In genomic region chr21:41783476-41784150, GRCh38 we compare ENCODE assay signal across 1 cellular context.
A peak's percentile ranks its signal among the peaks of the same experiment; 100 is the strongest.
TF ChIP-seq lines count a peak whose summit lies in the region.

No MANE protein-coding gene starts in this region.

TF ChIP-seq in K562, 482 proteins besides CTCF, POLR2A, EP300 and RAD21 (continued from another document and continues in another):
- TF ChIP-seq E2F1 (CRISPR knock-in tag; IDR thresholded peaks at IDR 0.05) (no peak), SNAPC5 (CRISPR knock-in tag; IDR thresholded peaks at IDR 0.05) (no peak), BHLHE40 (IDR thresholded peaks at IDR 0.05; ENCODE audit: low read length) (peak; percentile 89), ZNF212 (CRISPR knock-in tag; IDR thresholded peaks at IDR 0.05) (no peak), ZNF134 (CRISPR knock-in tag; conservative IDR thresholded peaks at IDR 0.05) (no peak), MGA (IDR thresholded peaks at IDR 0.05) (no peak), HLTF (IDR thresholded peaks at IDR 0.05) (no peak), TRIM25 (IDR thresholded peaks at IDR 0.05; ENCODE audit: borderline replicate concordance) (no peak), CBFB (CRISPR knock-in tag; IDR thresholded peaks at IDR 0.05) (no peak), GATA2 (CRISPR knock-in tag; IDR thresholded peaks at IDR 0.05) (peak; percentile 69), YBX1 (IDR thresholded peaks at IDR 0.05) (no peak), SOX6 (IDR thresholded peaks at IDR 0.05) (peak; percentile 88), CSDE1 (IDR thresholded peaks at IDR 0.05) (no peak), SRF (CRISPR knock-in tag; IDR thresholded peaks at IDR 0.05) (no peak), BRCA1 (IDR thresholded peaks at IDR 0.05) (no peak), BRCA1 (CRISPR knock-in tag; IDR thresholded peaks at IDR 0.05) (no peak), ELF4 (CRISPR knock-in tag; IDR thresholded peaks at IDR 0.05) (no peak), ZNF699 (CRISPR knock-in tag; IDR thresholded peaks at IDR 0.05; ENCODE audit: insufficient replicate concordance) (no peak), THAP12 (CRISPR knock-in tag; IDR thresholded peaks at IDR 0.05) (no peak), KAT2B (IDR thresholded peaks at IDR 0.05; ENCODE audit: low read depth, low read length) (no peak), TSC22D4 (tag; IDR thresholded peaks at IDR 0.05) (no peak), MEF2D (tag; conservative IDR thresholded peaks at IDR 0.05; ENCODE audit: low read depth) (0 out of 2 replicates have a peak, but pooled peaks have one; percentile 24), ZNF263 (CRISPR knock-in tag; IDR thresholded peaks at IDR 0.05; ENCODE audit: borderline replicate concordance) (no peak), KDM4B (IDR thresholded peaks at IDR 0.05; ENCODE audit: borderline replicate concordance in 2 of 2, low read depth in 1 of 2) (0 out of 4 replicates have a peak, but pooled peaks of 1 of the 2 experiments have one; percentile 48), MAFF (IDR thresholded peaks at IDR 0.05; ENCODE audit: low read length) (no peak), RFX1 (IDR thresholded peaks at IDR 0.05) (no peak), ZNF766 (CRISPR knock-in tag; conservative IDR thresholded peaks at IDR 0.05) (0 out of 2 replicates have a peak, but pooled peaks have one; percentile 36), KAT7 (CRISPR knock-in tag; IDR thresholded peaks at IDR 0.05; ENCODE audit: borderline replicate concordance) (no peak), E2F6 (IDR thresholded peaks at IDR 0.05; ENCODE audit: borderline replicate concordance in 1 of 2, extremely low read depth in 1 of 2, insufficient read depth in 1 of 2, insufficient read length in 1 of 2, low read depth in 1 of 2, low read length in 1 of 2, poor library complexity in 1 of 2, severe bottlenecking in 1 of 2) (no peak), XRCC5 (IDR thresholded peaks at IDR 0.05; ENCODE audit: low read depth, low read length) (no peak), CHD4 (IDR thresholded peaks at IDR 0.05; ENCODE audit: insufficient read depth, insufficient replicate concordance, low read depth, low read length, poor library complexity, severe bottlenecking) (no peak), ZBTB26 (CRISPR knock-in tag; IDR thresholded peaks at IDR 0.05) (no peak), SMARCA5 (IDR thresholded peaks at IDR 0.05) (no peak), TAF15 (IDR thresholded peaks at IDR 0.05; ENCODE audit: low read depth, low read length) (no peak), GATAD2B (IDR thresholded peaks at IDR 0.05; ENCODE audit: borderline replicate concordance) (no peak), RCOR1 (IDR thresholded peaks at IDR 0.05; ENCODE audit: borderline replicate concordance in 1 of 2, low read depth in 2 of 2, low read length in 2 of 2) (peak in 1 of 2 experiments; percentile 41; a peak in 1 of 4 replicates), CC2D1A (IDR thresholded peaks at IDR 0.05) (no peak), MXD1 (CRISPR knock-in tag; IDR thresholded peaks at IDR 0.05; ENCODE audit: borderline replicate concordance, poor library complexity, severe bottlenecking) (no peak), NR0B1 (IDR thresholded peaks at IDR 0.05; ENCODE audit: partially characterized antibody) (no peak)
